Comparison of ENCODE assay signal across 24 cellular contexts in the genomic region with DNA sequence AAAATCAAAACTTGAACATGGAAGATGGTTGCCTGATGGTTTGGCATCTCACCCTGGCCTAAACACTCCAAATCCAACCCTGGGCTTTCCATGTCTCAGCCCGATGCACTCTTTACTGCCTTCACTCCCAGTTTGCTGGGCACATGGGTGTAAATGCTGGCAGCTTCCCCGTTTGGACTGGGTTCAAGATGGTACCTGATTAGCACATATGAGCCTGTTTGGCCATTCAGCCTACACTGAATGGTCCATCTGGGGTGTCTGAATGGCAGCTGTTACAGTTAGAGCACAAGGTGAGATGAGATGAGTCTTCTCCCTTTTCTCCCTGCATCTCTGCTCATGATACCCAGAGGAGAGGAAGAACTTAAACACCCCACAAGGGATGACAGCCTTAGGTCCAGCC. TPM values are rescaled to one million over a fixed set of nuclear protein-coding genes. Genes with fewer than 3 reads are reported as not detected.
A peak's percentile ranks its signal among the peaks of the same experiment; 100 is the strongest.
DNase-seq lines count a peak whose midpoint lies in the region; ATAC-seq and TF ChIP-seq lines count a peak whose summit lies in the region.
"Had no signal": no experiment of that assay in that cellular context is flagged by ENCODE, and none has a peak within 500 bp of the region (broad histone marks: within the 10 kb centered on the region; RNA-seq: fewer than 3 reads in every experiment).

No MANE protein-coding gene starts in this region.

- no peak overlapping the region for H3K9ac ChIP-seq in smooth muscle cell (ENCODE audit: low read depth)

- H3K4me3 Mint-ChIP-seq in endothelial cell (ENCODE audit: unreplicated experiment): no peak overlapping the region
- H3K4me3 Mint-ChIP-seq in stimulated activated naive CD8-positive, alpha-beta T cell treated with anti-CD3 and anti-CD28 coated beads, Interleukin-15, amount 100 ng/mL, for 72 hours: no peak overlapping the region
- H3K4me3 Mint-ChIP-seq: activated CD4-positive, alpha-beta T cell treated with anti-CD3 and anti-CD28 coated beads, Interleukin-2, amount 10 ng/mL, durations not matched to agents 24 days and 14 days; IgD-negative memory B cell; naive B cell had no signal

- no peaks in the 10 kb centered on the region for H3K79me2 ChIP-seq in smooth muscle cell (ENCODE audit: low read depth)

- no peaks in the 10 kb centered on the region for H3K9me3 Mint-ChIP-seq in endothelial cell (ENCODE audit: unreplicated experiment)
- peaks cover under 1 to 4% of the 10 kb centered on the region in 2 donors for H3K9me3 Mint-ChIP-seq in stimulated activated naive CD8-positive, alpha-beta T cell treated with anti-CD3 and anti-CD28 coated beads, Interleukin-15, amount 100 ng/mL, for 72 hours
- H3K9me3 Mint-ChIP-seq: activated naive CD4-positive, alpha-beta T cell treated with anti-CD3 and anti-CD28 coated beads, Interleukin-2, amount 50 U/mL, for 72 hours; naive B cell had no signal

- no peak overlapping the region for H3K4me3 ChIP-seq in smooth muscle cell
- H3K4me3 ChIP-seq: heart right ventricle, right lobe of liver, tibial artery had no signal

- H3K27ac ChIP-seq in smooth muscle cell (ENCODE audit: low read depth): no peak overlapping the region
- H3K27ac ChIP-seq: foreskin keratinocyte, heart right ventricle, right lobe of liver had no signal

- in situ Hi-C loops in G401 (cut with HindIII; ENCODE audit: low sequenced_read_pairs): no loop called here

- WGBS in smooth muscle cell (ENCODE audit: low lambda C conversion rate): 100% methylated on average over 2 of the region's 2 CpGs

- peaks cover 3% of the 10 kb centered on the region for H3K36me3 Mint-ChIP-seq in endothelial cell (ENCODE audit: low read depth, unreplicated experiment)
- H3K36me3 Mint-ChIP-seq: naive B cell had no signal

- H3K27me3 Mint-ChIP-seq in endothelial cell (ENCODE audit: unreplicated experiment): peaks cover 2% of the 10 kb centered on the region
- H3K27me3 Mint-ChIP-seq in stimulated activated naive CD8-positive, alpha-beta T cell treated with anti-CD3 and anti-CD28 coated beads, Interleukin-15, amount 100 ng/mL, for 72 hours: no peaks in the 10 kb centered on the region

- H3K9me3 ChIP-seq in smooth muscle cell (replicated peaks; ENCODE audit: low read depth): no peaks in the 10 kb centered on the region
- H3K9me3 ChIP-seq: heart right ventricle, right lobe of liver, tibial artery had no signal

- no peak overlapping the region for H3K27ac Mint-ChIP-seq in endothelial cell (ENCODE audit: unreplicated experiment)
- H3K27ac Mint-ChIP-seq in stimulated activated naive CD8-positive, alpha-beta T cell treated with anti-CD3 and anti-CD28 coated beads, Interleukin-15, amount 100 ng/mL, for 72 hours: no peak overlapping the region
- H3K27ac Mint-ChIP-seq: activated CD4-positive, alpha-beta T cell treated with anti-CD3 and anti-CD28 coated beads, Interleukin-2, amount 10 ng/mL, durations not matched to agents 24 days and 14 days; activated naive CD4-positive, alpha-beta T cell treated with anti-CD3 and anti-CD28 coated beads, Interleukin-2, amount 50 U/mL, for 72 hours; activated T-helper 2 cell treated with anti-CD3 and anti-CD28 coated beads, Interferon-gamma antibody, Interleukin-2, Interleukin-4, amounts not matched to agents 10 μg/mL and 5 μg/mL and 100 μg/mL, durations not matched to agents 14 hours and 24 hours and 36 hours; IgD-negative memory B cell; progenitor cell of endocrine pancreas had no signal

- H3K27me3 ChIP-seq in smooth muscle cell (ENCODE audit: low read depth): no peaks in the 10 kb centered on the region
- H3K27me3 ChIP-seq: foreskin keratinocyte, heart right ventricle, right lobe of liver, tibial artery had no signal

- no peak overlapping the region for H2AFZ ChIP-seq in smooth muscle cell (ENCODE audit: low read depth)

- peaks cover 10% of the 10 kb centered on the region for H3K4me1 ChIP-seq in smooth muscle cell (ENCODE audit: low read depth)
- H3K4me1 ChIP-seq: right lobe of liver had no signal

- peaks cover 14% of the 10 kb centered on the region for H3K4me1 Mint-ChIP-seq in endothelial cell (ENCODE audit: unreplicated experiment)
- no peaks in the 10 kb centered on the region for H3K4me1 Mint-ChIP-seq in stimulated activated naive CD8-positive, alpha-beta T cell treated with anti-CD3 and anti-CD28 coated beads, Interleukin-15, amount 100 ng/mL, for 72 hours
- H3K4me1 Mint-ChIP-seq: naive B cell had no signal

- H3K4me2 ChIP-seq in smooth muscle cell: peak overlapping the region; percentile 40

- H3F3A ChIP-seq in smooth muscle cell (ENCODE audit: low read depth): peaks cover 3% of the 10 kb centered on the region

- ATAC-seq in GM18519 (IDR thresholded peaks at IDR 0.05; ENCODE audit: low FRiP score, unreplicated experiment): no peak
- ATAC-seq in stimulated activated naive CD8-positive, alpha-beta T cell treated with anti-CD3 and anti-CD28 coated beads, Interleukin-15, amount 100 ng/mL, for 72 hours: no peak
- ATAC-seq: activated naive CD4-positive, alpha-beta T cell treated with anti-CD3 and anti-CD28 coated beads, Interleukin-2, amount 50 U/mL, for 72 hours; foreskin keratinocyte had no signal

- no peaks in the 10 kb centered on the region for H4K20me1 ChIP-seq in smooth muscle cell (ENCODE audit: low read depth)

- H3K36me3 ChIP-seq in smooth muscle cell (ENCODE audit: low read depth): no peaks in the 10 kb centered on the region
- H3K36me3 ChIP-seq: heart right ventricle, right lobe of liver, tibial artery had no signal

- TF ChIP-seq CTCF in smooth muscle cell (IDR thresholded peaks at IDR 0.05; ENCODE audit: borderline replicate concordance, insufficient read depth, poor library complexity, severe bottlenecking): no peak
- TF ChIP-seq CTCF in endothelial cell (IDR thresholded peaks at IDR 0.05; ENCODE audit: unreplicated experiment): no peak

- DNase-seq in G401 (ENCODE audit: low spot score) (peak; percentile 78), NCI-H1694 (lab: John Stamatoyannopoulos, UW) (peak; percentile 59), cerebellar cortex (ENCODE audit: low spot score) (peak; percentile 75), smooth muscle cell (lab: John Stamatoyannopoulos, UW; ENCODE audit: unreplicated experiment) (no peak), endothelial cell (ENCODE audit: low spot score) (no peak), activated gamma-delta T cell treated with Interleukin-2 at 50 U/mL for 16 hours (no peak)
- no peak for DNase-seq in stimulated activated naive CD8-positive, alpha-beta T cell treated with anti-CD3 and anti-CD28 coated beads, Interleukin-15, amount 100 ng/mL, for 72 hours
- DNase-seq: activated CD4-positive, alpha-beta T cell treated with anti-CD3 and anti-CD28 coated beads, Interleukin-2, amount 10 ng/mL, durations not matched to agents 24 days and 14 days; activated CD8-positive, alpha-beta memory T cell treated with anti-CD3 and anti-CD28 coated beads for 24 hours; activated T-cell treated with anti-CD3 and anti-CD28 coated beads for 4 hours; heart right ventricle; naive B cell; NCI-H1048; right lobe of liver; stimulated activated CD4-positive, alpha-beta T cell treated with anti-CD3 and anti-CD28 coated beads, Interleukin-12 subunit alpha, Interleukin-12 subunit beta, amount 100 ng/mL, for 4 hours; stimulated activated CD4-positive, alpha-beta T cell treated with anti-CD3 and anti-CD28 coated beads, Interleukin-2, amount 100 ng/mL, for 48 hours; T-helper 1 cell; tibial artery had no signal

RNA-seq across cellular contexts. Expression of a gene that starts 37.1 kb away (rescaled TPM):
- total RNA-seq in G401 (2014; rRNA removed; shearing (Covaris generic)): 0.44 and 4.4 TPM in 2 replicates
- 3.3 and 16.3 TPM in 2 replicates for total RNA-seq in smooth muscle cell
- polyA plus RNA-seq in smooth muscle cell: 4.4 and 7.3 TPM in 2 replicates
- total RNA-seq in endothelial cell (ENCODE audit: unreplicated experiment): 18.4 TPM

Comparison
In these comparisons a context has a peak if more than half of its experiments do, and no peak if none do; other contexts are left out.
1. DNase-seq: peak in G401 (single experiment), NCI-H1694 (single experiment) and cerebellar cortex (single experiment); none in smooth muscle cell (single experiment), endothelial cell (single experiment), stimulated activated naive CD8-positive, alpha-beta T cell treated with anti-CD3 and anti-CD28 coated beads, Interleukin-15, amount 100 ng/mL, for 72 hours (0 of 2) and activated gamma-delta T cell treated with Interleukin-2 at 50 U/mL for 16 hours (single experiment).